ENCODE assay signal across 17 cellular contexts in the genomic region with DNA sequence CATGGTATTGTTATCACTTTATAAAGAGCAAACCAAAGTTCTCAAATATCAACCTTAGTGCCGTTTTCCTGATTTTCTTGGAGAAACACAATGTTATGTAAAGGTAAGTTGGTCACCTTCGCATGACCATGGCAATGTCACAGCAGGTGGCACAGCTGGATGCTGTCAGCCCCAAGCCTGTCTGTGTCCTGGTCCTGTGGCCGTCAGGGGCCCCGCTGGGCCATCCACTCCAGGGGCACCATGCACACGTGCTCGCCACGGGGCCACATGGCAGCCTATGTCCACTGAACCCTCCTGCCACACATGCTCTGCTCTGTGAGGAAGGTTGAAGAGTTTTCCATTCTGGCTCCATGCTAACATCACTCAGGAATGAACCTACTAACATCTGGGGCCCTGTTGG.
DNase-seq lines count a peak whose midpoint lies in the region; ATAC-seq and TF ChIP-seq lines count a peak whose summit lies in the region.
"Had no signal": no experiment of that assay in that cellular context is flagged by ENCODE, and none has a peak within 500 bp of the region (broad histone marks: within the 10 kb centered on the region; RNA-seq: fewer than 3 reads in every experiment).

No MANE protein-coding gene starts in this region.

- H3K27ac Mint-ChIP-seq in CD4-positive, alpha-beta T cell: peak overlapping the region; percentile 10
- H3K27ac Mint-ChIP-seq in effector memory CD8-positive, alpha-beta T cell: peak overlapping the region; percentile 11 to 50

- peaks cover 12% of the 10 kb centered on the region for H3K4me1 Mint-ChIP-seq in CD4-positive, alpha-beta T cell (ENCODE audit: low read depth)
- H3K4me1 Mint-ChIP-seq in effector memory CD8-positive, alpha-beta T cell (ENCODE audit: low read depth in 2 of 2): peaks cover 17 to 27% of the 10 kb centered on the region in 2 donors

- H3K4me3 Mint-ChIP-seq in CD4-positive, alpha-beta T cell: no peak overlapping the region
- no peak overlapping the region for H3K4me3 Mint-ChIP-seq in effector memory CD8-positive, alpha-beta T cell
- H3K4me3 Mint-ChIP-seq: CD8-positive, alpha-beta T cell; IgD-negative memory B cell had no signal

- no peaks in the 10 kb centered on the region for H3K27me3 ChIP-seq in CD4-positive, alpha-beta T cell (ENCODE audit: control insufficient read depth, insufficient read depth, low read length)
- H3K27me3 ChIP-seq in H7 (ENCODE audit: control insufficient read depth, insufficient read depth, low read length): no peaks in the 10 kb centered on the region
- H3K27me3 ChIP-seq: BE2C had no signal

- H3K4me3 ChIP-seq in H7 (ENCODE audit: insufficient read depth, low read depth, low read length): no peak overlapping the region
- H3K4me3 ChIP-seq: A549 had no signal

- intact Hi-C loops in CD4-positive, alpha-beta T cell (cut with DNase I, micrococcal nuclease): no loop called here
- intact Hi-C loops in posterior vena cava (cut with DNase I): no loop called here

- no peak overlapping the region for H3K27ac ChIP-seq in CD4-positive, alpha-beta T cell (ENCODE audit: low read depth, low read length)
- H3K27ac ChIP-seq: A549, C4-2B had no signal

- no peak for DNase-seq in CD4-positive, alpha-beta T cell
- DNase-seq in H7 (peak; percentile 48), posterior vena cava (ENCODE audit: low spot score) (peak; percentile 59)
- no peak for DNase-seq in effector memory CD8-positive, alpha-beta T cell
- DNase-seq: BE2C; CD8-positive, alpha-beta T cell; COR-L47; DMS153; DND-41; GDM1 had no signal

- no peak for ATAC-seq in CD4-positive, alpha-beta T cell (ENCODE audit: poor library complexity)
- no peak for ATAC-seq in effector memory CD8-positive, alpha-beta T cell (replicated peaks)
- ATAC-seq in GM19452 (IDR thresholded peaks at IDR 0.05; ENCODE audit: unreplicated experiment) (no peak), GM18867 (IDR thresholded peaks at IDR 0.05; ENCODE audit: unreplicated experiment) (no peak), GM19455 (IDR thresholded peaks at IDR 0.05; ENCODE audit: unreplicated experiment) (no peak)
- ATAC-seq: A549; CD8-positive, alpha-beta T cell; HCT116 had no signal

- POLR2A ChIA-PET in CD4-positive, alpha-beta T cell (lab: Charles Lee): no interaction called here

- TF ChIP-seq CTCF in CD4-positive, alpha-beta T cell (IDR thresholded peaks at IDR 0.05): no peak

- CTCF ChIA-PET in CD4-positive, alpha-beta T cell (lab: Charles Lee): no interaction called here

- no peaks in the 10 kb centered on the region for H3K36me3 ChIP-seq in H7 (replicated peaks; ENCODE audit: control insufficient read depth, insufficient read depth, low read length)

- no peaks in the 10 kb centered on the region for H3K9me3 ChIP-seq in CD4-positive, alpha-beta T cell (ENCODE audit: control insufficient read depth, low read length)
- H3K9me3 ChIP-seq: A549, BE2C had no signal

- H3K36me3 Mint-ChIP-seq in CD4-positive, alpha-beta T cell (ENCODE audit: low read depth): peaks cover 7% of the 10 kb centered on the region
- H3K36me3 Mint-ChIP-seq in effector memory CD8-positive, alpha-beta T cell (ENCODE audit: insufficient read depth): no peaks in the 10 kb centered on the region

- H3K9me3 Mint-ChIP-seq in CD4-positive, alpha-beta T cell: no peaks in the 10 kb centered on the region
- H3K9me3 Mint-ChIP-seq in effector memory CD8-positive, alpha-beta T cell: peaks cover 0 to 2% of the 10 kb centered on the region in 2 donors
- H3K9me3 Mint-ChIP-seq: CD8-positive, alpha-beta T cell; IgD-negative memory B cell had no signal

- H3K27me3 Mint-ChIP-seq in CD4-positive, alpha-beta T cell: no peaks in the 10 kb centered on the region
- H3K27me3 Mint-ChIP-seq in effector memory CD8-positive, alpha-beta T cell: no peaks in the 10 kb centered on the region
- H3K27me3 Mint-ChIP-seq: IgD-negative memory B cell had no signal

Comparison
In these comparisons a context has a peak if more than half of its experiments do, and no peak if none do; other contexts are left out.
1. DNase-seq: peak in H7 (single experiment) and posterior vena cava (single experiment); none in CD4-positive, alpha-beta T cell (0 of 10) and effector memory CD8-positive, alpha-beta T cell (0 of 3).